1 cellular context compared by ENCODE assay signal in genomic region chr19:46349311-46349993, GRCh38.
TF ChIP-seq lines count a peak whose summit lies in the region.

No MANE protein-coding gene starts in this region.

TF ChIP-seq in GM12878, 131 proteins besides CTCF, POLR2A, EP300 and RAD21 (continued from another document):
- TF ChIP-seq REST (IDR thresholded peaks at IDR 0.05; ENCODE audit: low read depth, low read length) (no peak), EZH2 (IDR thresholded peaks at IDR 0.05; ENCODE audit: borderline replicate concordance, control insufficient read depth, low read depth, low read length) (no peak), JUND (IDR thresholded peaks at IDR 0.05; ENCODE audit: low read depth, low read length) (no peak)
